In the genomic region with DNA sequence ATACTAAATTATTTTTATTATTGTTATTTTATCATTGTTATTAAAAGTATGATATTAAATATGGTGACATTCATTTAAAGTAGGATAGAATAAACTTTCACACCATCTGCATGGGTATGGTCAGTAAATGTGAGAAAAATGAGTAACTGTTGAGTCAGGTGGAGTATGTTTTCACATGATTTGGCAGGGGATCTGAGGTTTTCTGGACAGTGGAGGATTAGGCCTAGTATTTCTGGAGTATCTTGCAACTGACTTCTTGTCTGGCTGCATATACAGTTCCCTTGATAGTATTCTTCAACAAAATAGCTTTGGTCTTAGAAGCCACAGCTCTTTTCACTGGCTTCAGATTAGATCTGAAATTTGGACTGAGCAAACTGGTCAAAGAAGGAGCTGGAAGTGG, we compare ENCODE assay signal across 12 cellular contexts. TPM values are rescaled to one million over a fixed set of nuclear protein-coding genes. Genes with fewer than 3 reads are reported as not detected.
DNase-seq lines count a peak whose midpoint lies in the region; ATAC-seq and TF ChIP-seq lines count a peak whose summit lies in the region.
"Had no signal": no experiment of that assay in that cellular context is flagged by ENCODE, and none has a peak within 500 bp of the region (broad histone marks: within the 10 kb centered on the region; RNA-seq: fewer than 3 reads in every experiment).

No MANE protein-coding gene starts in this region.

- peak overlapping the region in 1 of 2 experiments; percentile 44; a peak in 1 of 4 replicates for H4K8ac ChIP-seq in IMR-90 (ENCODE audit: low read depth in 2 of 2, low read length in 2 of 2)

- H3K79me2 ChIP-seq in smooth muscle cell (ENCODE audit: low read depth) = peaks cover 72% of the 10 kb centered on the region

- dilution Hi-C loops in IMR-90 (cut with HindIII; ENCODE audit: low sequenced_read_pairs, unreplicated experiment) = no loop called here

- H3K4me1 Mint-ChIP-seq in activated naive CD8-positive, alpha-beta T cell treated with anti-CD3 and anti-CD28 coated beads, Interleukin-2, amount 10 ng/mL, durations not matched to agents 7 days and 5 days = peaks cover 22% of the 10 kb centered on the region

- peak overlapping the region; percentile 8; the same call in 1 of the 3 replicates for H2BK15ac ChIP-seq in IMR-90 (ENCODE audit: low read depth, low read length)

- peak overlapping the region; percentile 28 for H3K23ac ChIP-seq in IMR-90 (ENCODE audit: low read depth, low read length)

- no peak overlapping the region for H2AFZ ChIP-seq in IMR-90 (replicated peaks; ENCODE audit: low read length, poor library complexity)
- no peak overlapping the region for H2AFZ ChIP-seq in smooth muscle cell (ENCODE audit: low read depth)

- H3K9me3 ChIP-seq in IMR-90 (ENCODE audit: control insufficient read depth, insufficient read depth, low read length) (no peaks in the 10 kb centered on the region), smooth muscle cell (replicated peaks; ENCODE audit: low read depth) (no peaks in the 10 kb centered on the region)

- no peak for TF ChIP-seq CTCF in IMR-90 (conservative IDR thresholded peaks at IDR 0.05; ENCODE audit: low read depth, low read length)
- no peak for TF ChIP-seq CTCF in smooth muscle cell (IDR thresholded peaks at IDR 0.05; ENCODE audit: borderline replicate concordance, insufficient read depth, poor library complexity, severe bottlenecking)

- no peak overlapping the region for H3K27ac ChIP-seq in IMR-90 (ENCODE audit: insufficient read depth, low read length)
- H3K27ac ChIP-seq in smooth muscle cell (ENCODE audit: low read depth) = peak overlapping the region; percentile 88

- H3K4me1 ChIP-seq in IMR-90 (ENCODE audit: control insufficient read depth, insufficient read depth, low read length) (peaks cover 3% of the 10 kb centered on the region; the same call in 1 of the 2 replicates), smooth muscle cell (ENCODE audit: low read depth) (no peaks in the 10 kb centered on the region)

- H4K20me1 ChIP-seq in IMR-90 (ENCODE audit: insufficient read depth, low read length) (peaks cover 46% of the 10 kb centered on the region), smooth muscle cell (ENCODE audit: low read depth) (peaks cover 90% of the 10 kb centered on the region)

- H3K4ac ChIP-seq in IMR-90 (ENCODE audit: low read depth, low read length) = peak overlapping the region; percentile 8; the same call in 1 of the 2 replicates

- POLR2A ChIA-PET in IMR-90 (lab: Charles Lee; ENCODE audit: unreplicated experiment) = no interaction called here
- POLR2A ChIA-PET in activated naive CD8-positive, alpha-beta T cell treated with anti-CD3 and anti-CD28 coated beads, Interleukin-2, amount 10 ng/mL, durations not matched to agents 7 days and 5 days (lab: Charles Lee) = interaction anchor here (0.8 kb wide), 1 partner anchor 13 kb away, joined by 3 read pairs; no protein-coding TSS in a partner anchor

- H2AK5ac ChIP-seq in IMR-90 (ENCODE audit: low read depth, low read length) = no peak overlapping the region

- H4K91ac ChIP-seq in IMR-90 (ENCODE audit: insufficient read depth, low read depth, low read length) = no peak overlapping the region; the same call in 1 of the 2 replicates

- H3K36me3 ChIP-seq in IMR-90 (ENCODE audit: control insufficient read depth, insufficient read depth, low read length) (no peaks in the 10 kb centered on the region), smooth muscle cell (ENCODE audit: low read depth) (no peaks in the 10 kb centered on the region)

- H3K4me3 ChIP-seq in IMR-90 (ENCODE audit: insufficient read depth, low read depth, low read length) = peak overlapping the region; percentile 8; the same call in 1 of the 2 replicates
- no peak overlapping the region for H3K4me3 ChIP-seq in smooth muscle cell

- peaks cover 25 to 54% of the 10 kb centered on the region in 2 experiments for H3K79me1 ChIP-seq in IMR-90 (ENCODE audit: low read depth in 1 of 2, low read length in 2 of 2)

- CTCF ChIA-PET in IMR-90 (lab: Yijun Ruan, JAX) = interaction anchor here (0.9 to 1.0 kb wide), 2 partner anchors 9 to 13 kb away, joined by 3 read pairs; no protein-coding TSS in a partner anchor

- peak overlapping the region; percentile 33 for H3K56ac ChIP-seq in IMR-90 (ENCODE audit: extremely low read depth, insufficient read depth, low read length)

- H3K9me1 ChIP-seq in IMR-90 (ENCODE audit: insufficient read depth, low read length) = peaks cover 6% of the 10 kb centered on the region; the same call in 1 of the 2 replicates

- in situ Hi-C loops in IMR-90 (cut with MboI; ENCODE audit: low sequenced_read_pairs) = no loop called here

- H3K4me2 ChIP-seq in IMR-90 (ENCODE audit: low read depth, low read length) (peak overlapping the region; percentile 62; the same call in 1 of the 2 replicates), smooth muscle cell (peak overlapping the region; percentile 16)

- H3K27me3 Mint-ChIP-seq in activated naive CD8-positive, alpha-beta T cell treated with anti-CD3 and anti-CD28 coated beads, Interleukin-2, amount 10 ng/mL, durations not matched to agents 7 days and 5 days = no peaks in the 10 kb centered on the region
- H3K27me3 Mint-ChIP-seq: naive thymus-derived CD4-positive, alpha-beta T cell had no signal

- H3K9me3 Mint-ChIP-seq in activated naive CD8-positive, alpha-beta T cell treated with anti-CD3 and anti-CD28 coated beads, Interleukin-2, amount 10 ng/mL, durations not matched to agents 7 days and 5 days = no peaks in the 10 kb centered on the region

- H2AK9ac ChIP-seq in IMR-90 (replicated peaks; ENCODE audit: low read depth, low read length, poor library complexity) = no peak overlapping the region

- peaks cover 13% of the 10 kb centered on the region for H3K36me3 Mint-ChIP-seq in activated naive CD8-positive, alpha-beta T cell treated with anti-CD3 and anti-CD28 coated beads, Interleukin-2, amount 10 ng/mL, durations not matched to agents 7 days and 5 days

- H2BK20ac ChIP-seq in IMR-90 (ENCODE audit: low read depth, low read length) = peak overlapping the region; percentile 7; the same call in 1 of the 2 replicates

- H3K27ac Mint-ChIP-seq in activated naive CD8-positive, alpha-beta T cell treated with anti-CD3 and anti-CD28 coated beads, Interleukin-2, amount 10 ng/mL, durations not matched to agents 7 days and 5 days = peak overlapping the region; percentile 34

- intact Hi-C loops in IMR-90 (cut with micrococcal nuclease) = loop anchor here (5.0 kb wide), 1 partner anchor 38 kb away; no protein-coding TSS in a partner anchor

- H3F3A ChIP-seq in smooth muscle cell (ENCODE audit: low read depth) = no peaks in the 10 kb centered on the region

- no TSS peak for BruUV-seq in IMR-90 (replicated peaks; lab: Mats Ljungman, UMichigan)

- H3K27me3 ChIP-seq in IMR-90 (ENCODE audit: control insufficient read depth, insufficient read depth, low read length) (no peaks in the 10 kb centered on the region), smooth muscle cell (ENCODE audit: low read depth) (no peaks in the 10 kb centered on the region)

- peak overlapping the region; percentile 84 for H2BK5ac ChIP-seq in IMR-90 (ENCODE audit: low read depth, low read length, poor library complexity, severe bottlenecking)

- H3K9ac ChIP-seq in IMR-90 (ENCODE audit: low read depth, low read length) (peak overlapping the region; percentile 4; the same call in 1 of the 2 replicates), smooth muscle cell (ENCODE audit: low read depth) (peak overlapping the region; percentile 21)

- TF ChIP-seq RAD21 in IMR-90 (IDR thresholded peaks at IDR 0.05; ENCODE audit: low read length) = no peak

- H3K18ac ChIP-seq in IMR-90 (ENCODE audit: low read depth, low read length) = peak overlapping the region; percentile 80; the same call in 1 of the 2 replicates

- no peak overlapping the region; the same call in 1 of the 2 replicates for H4K5ac ChIP-seq in IMR-90 (ENCODE audit: low read depth, low read length)

- H3K4me3 Mint-ChIP-seq in activated naive CD8-positive, alpha-beta T cell treated with anti-CD3 and anti-CD28 coated beads, Interleukin-2, amount 10 ng/mL, durations not matched to agents 7 days and 5 days = no peak overlapping the region

- no peak for TF ChIP-seq POLR2A in IMR-90 (IDR thresholded peaks at IDR 0.05; ENCODE audit: low read depth, low read length)

- DNase-seq in IMR-90 (peak; percentile 76), glomerular visceral epithelial cell (ENCODE audit: extremely low spot score) (peak; percentile 78), smooth muscle cell (lab: John Stamatoyannopoulos, UW; ENCODE audit: unreplicated experiment) (no peak), NCI-H510A (lab: John Stamatoyannopoulos, UW) (no peak), ecto neural progenitor cell (ENCODE audit: low spot score) (no peak)
- no peak for DNase-seq in activated naive CD8-positive, alpha-beta T cell treated with anti-CD3 and anti-CD28 coated beads, Interleukin-2, amount 10 ng/mL, durations not matched to agents 7 days and 5 days
- DNase-seq: activated CD8-positive, alpha-beta memory T cell treated with anti-CD3 and anti-CD28 coated beads, Interleukin-2, amount 50 U/mL, for 4 hours; erythroblast; naive thymus-derived CD4-positive, alpha-beta T cell; NCI-H1092 treated with DMSO at 0.1 percent for 48 hours; SIG-M5 had no signal

- H2BK120ac ChIP-seq in IMR-90 (ENCODE audit: low read depth, low read length) = 0 out of 2 replicates have a peak overlapping the region, but pooled peaks have one; percentile 1

- H3K14ac ChIP-seq in IMR-90 (replicated peaks; ENCODE audit: low read depth, low read length) = peak overlapping the region; percentile 15; the same call in 1 of the 2 replicates

- ATAC-seq in IMR-90 (ENCODE audit: low read depth) (peak; percentile 45), GM19395 (IDR thresholded peaks at IDR 0.05; ENCODE audit: unreplicated experiment) (no peak)
- ATAC-seq in activated naive CD8-positive, alpha-beta T cell treated with anti-CD3 and anti-CD28 coated beads, Interleukin-2, amount 10 ng/mL, durations not matched to agents 7 days and 5 days (ENCODE audit: low read depth) = no peak
- ATAC-seq: naive thymus-derived CD4-positive, alpha-beta T cell had no signal

RNA-seq across cellular contexts. Expression of gene GBF1, which starts 54.5 kb away (rescaled TPM):
- total RNA-seq in IMR-90 (2012; rRNA removed) = 36.4 and 38.7 TPM in 2 replicates
- polyA plus RNA-seq in IMR-90 (2012; rRNA removed) = 38.0 and 40.1 TPM in 2 replicates
- 23.1 and 25.4 TPM in 2 replicates for polyA plus RNA-seq in IMR-90 (2012; cell fraction: cytosol; rRNA removed)
- polyA plus RNA-seq in IMR-90 (2012; cell fraction: nucleus; rRNA removed; ENCODE audit: low replicate concordance) = 74.8 and 86.1 TPM in 2 replicates
- total RNA-seq in activated naive CD8-positive, alpha-beta T cell treated with anti-CD3 and anti-CD28 coated beads, Interleukin-2, amount 10 ng/mL, durations not matched to agents 7 days and 5 days = 10 to 100 TPM; 40.1 to 40.6 TPM
- total RNA-seq in smooth muscle cell = 53.5 and 56.4 TPM in 2 replicates
- polyA plus RNA-seq in smooth muscle cell = 44.4 and 52.8 TPM in 2 replicates

RNA-seq across cellular contexts. Expression of gene PITX3, which starts 58.6 kb away (rescaled TPM):
- total RNA-seq in IMR-90 (2012; rRNA removed) = not detected in 2 replicates
- polyA plus RNA-seq in IMR-90 (2012; rRNA removed) = not detected in 2 replicates
- 0.03 and 0.13 TPM in 2 replicates for polyA plus RNA-seq in IMR-90 (2012; cell fraction: cytosol; rRNA removed)
- polyA plus RNA-seq in IMR-90 (2012; cell fraction: nucleus; rRNA removed; ENCODE audit: low replicate concordance) = 0.10 and 0.18 TPM in 2 replicates
- total RNA-seq in activated naive CD8-positive, alpha-beta T cell treated with anti-CD3 and anti-CD28 coated beads, Interleukin-2, amount 10 ng/mL, durations not matched to agents 7 days and 5 days = not detected
- total RNA-seq in smooth muscle cell = not detected in 2 replicates
- polyA plus RNA-seq in smooth muscle cell = 2.0 TPM in 2 replicates
- total RNA-seq: naive thymus-derived CD4-positive, alpha-beta T cell had no signal
- polyA plus RNA-seq: naive thymus-derived CD4-positive, alpha-beta T cell had no signal

Comparison
In these comparisons a context has a peak if more than half of its experiments do, and no peak if none do; other contexts are left out.
1. DNase-seq: peak in IMR-90 (single experiment) and glomerular visceral epithelial cell (single experiment); none in activated naive CD8-positive, alpha-beta T cell treated with anti-CD3 and anti-CD28 coated beads, Interleukin-2, amount 10 ng/mL, durations not matched to agents 7 days and 5 days (single experiment), smooth muscle cell (single experiment), NCI-H510A (single experiment) and ecto neural progenitor cell (single experiment).